In the genomic region with DNA sequence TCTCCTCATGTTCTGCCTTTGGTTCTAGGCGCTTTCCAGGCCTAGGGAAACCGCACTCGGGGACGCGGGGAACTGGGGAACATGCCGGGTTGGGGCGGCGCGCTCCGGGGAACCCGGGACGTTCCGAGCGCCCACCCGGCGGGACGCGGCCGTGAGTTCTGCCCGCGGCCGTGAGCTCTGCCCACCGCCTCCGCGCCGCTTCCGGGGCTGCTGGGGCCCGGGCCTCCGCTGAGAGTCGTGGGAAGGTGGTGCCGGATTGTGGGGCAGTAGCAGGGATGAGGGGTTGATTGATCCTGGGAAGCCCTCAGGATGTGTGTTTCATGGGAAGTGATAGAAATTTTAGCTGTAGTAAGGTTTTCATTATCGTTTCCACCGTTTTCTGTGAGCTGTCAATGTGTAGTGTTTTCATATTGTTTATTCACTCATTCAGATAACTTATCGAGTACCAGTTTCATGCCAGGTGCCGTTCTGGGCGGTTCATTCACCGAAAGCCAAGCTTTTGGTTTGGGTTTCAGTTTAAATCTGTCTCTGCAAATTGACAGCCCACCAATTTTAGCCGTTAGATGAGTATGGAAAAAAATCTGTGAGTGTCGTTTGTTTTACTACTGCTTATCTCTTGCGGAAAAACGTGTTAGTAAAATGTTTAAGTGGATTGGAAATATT, we compare ENCODE assay signal across 7 cellular contexts. TPM values are rescaled to one million over a fixed set of nuclear protein-coding genes. Genes with fewer than 3 reads are reported as not detected.
A peak's percentile ranks its signal among the peaks of the same experiment; 100 is the strongest.
DNase-seq lines count a peak whose midpoint lies in the region; ATAC-seq and TF ChIP-seq lines count a peak whose summit lies in the region.

No MANE protein-coding gene starts in this region.

- peaks cover 40% of the 10 kb centered on the region for H3K36me3 Mint-ChIP-seq in activated naive CD4-positive, alpha-beta T cell treated with anti-CD3 and anti-CD28 coated beads, Interleukin-2, amount 10 ng/mL, durations not matched to agents 7 days and 5 days

- no peak for TF ChIP-seq CTCF in GM12865 (IDR thresholded peaks at IDR 0.05; ENCODE audit: insufficient read depth, low read depth, low read length, missing control alignments)

- CTCF ChIA-PET in activated naive CD4-positive, alpha-beta T cell treated with anti-CD3 and anti-CD28 coated beads, Interleukin-2, amount 10 ng/mL, durations not matched to agents 7 days and 5 days (lab: Charles Lee) = interaction anchor here (1.7 to 3.6 kb wide), 2 partner anchors 12 to 18 kb away, joined by 6 to 28 read pairs; no protein-coding TSS in a partner anchor

- H3K9ac ChIP-seq in Karpas-422 (ENCODE audit: low read length) = peak overlapping the region; percentile 96

- H3K4me3 ChIP-seq in GM12865 (ENCODE audit: low read depth, low read length) = peak overlapping the region; percentile 87
- H3K4me3 ChIP-seq in Karpas-422 (ENCODE audit: low read length) = peak overlapping the region; percentile 68
- H3K4me3 ChIP-seq in right cardiac atrium (ENCODE audit: low read length) = peak overlapping the region; percentile 70
- peak overlapping the region; percentile 96 to 100 (median 99) for H3K4me3 ChIP-seq in skin epidermis

- no peaks in the 10 kb centered on the region for H3K9me3 ChIP-seq in Karpas-422 (ENCODE audit: low read length)
- H3K9me3 ChIP-seq in right cardiac atrium (ENCODE audit: control insufficient read depth, low read length) = peaks cover 2% of the 10 kb centered on the region

- H3K36me3 ChIP-seq in Karpas-422 (ENCODE audit: insufficient read depth, low read length) = peaks cover 35% of the 10 kb centered on the region; the same call in 1 of the 2 replicates

- intact Hi-C loops in right cardiac atrium (cut with DNase I) = no loop called here

- H2AFZ ChIP-seq in Karpas-422 (ENCODE audit: low read length) = peak overlapping the region; percentile 62; the same call in 1 of the 2 replicates

- H3K27me3 ChIP-seq in Karpas-422 (ENCODE audit: low read length) (no peaks in the 10 kb centered on the region), right cardiac atrium (ENCODE audit: control insufficient read depth, insufficient read depth) (no peaks in the 10 kb centered on the region)

- no peaks in the 10 kb centered on the region for H3K27me3 Mint-ChIP-seq in activated naive CD4-positive, alpha-beta T cell treated with anti-CD3 and anti-CD28 coated beads, Interleukin-2, amount 10 ng/mL, durations not matched to agents 7 days and 5 days

- ATAC-seq in GM21717 (IDR thresholded peaks at IDR 0.05; ENCODE audit: unreplicated experiment) = peak; percentile 44
- ATAC-seq in right cardiac atrium = peak; percentile 60 to 67

- no peaks in the 10 kb centered on the region for H3K9me3 Mint-ChIP-seq in activated naive CD4-positive, alpha-beta T cell treated with anti-CD3 and anti-CD28 coated beads, Interleukin-2, amount 10 ng/mL, durations not matched to agents 7 days and 5 days

- DNase-seq in GM12865 (ENCODE audit: low read depth) = peak; percentile 46
- peak; percentile 63 for DNase-seq in Karpas-422
- DNase-seq in activated naive CD4-positive, alpha-beta T cell treated with anti-CD3 and anti-CD28 coated beads, Interleukin-2, amount 10 ng/mL, durations not matched to agents 7 days and 5 days = peak; percentile 51
- no peak for DNase-seq in right cardiac atrium
- no peak for DNase-seq in kidney glomerular epithelial cell (lab: John Stamatoyannopoulos, UW)

- H3K4me2 ChIP-seq in Karpas-422 (ENCODE audit: low read depth, low read length, poor library complexity, severe bottlenecking) = peak overlapping the region; percentile 67

- peaks cover 72% of the 10 kb centered on the region for H3K4me1 Mint-ChIP-seq in activated naive CD4-positive, alpha-beta T cell treated with anti-CD3 and anti-CD28 coated beads, Interleukin-2, amount 10 ng/mL, durations not matched to agents 7 days and 5 days

- WGBS in right cardiac atrium = under 1% methylated on average over 41 of the region's 41 CpGs

- peak overlapping the region; percentile 86 for H3K4me3 Mint-ChIP-seq in activated naive CD4-positive, alpha-beta T cell treated with anti-CD3 and anti-CD28 coated beads, Interleukin-2, amount 10 ng/mL, durations not matched to agents 7 days and 5 days

- H4K20me1 ChIP-seq in Karpas-422 (ENCODE audit: insufficient read depth, low read depth, low read length) = peaks cover 20% of the 10 kb centered on the region

- no peaks in the 10 kb centered on the region for H3K9me2 ChIP-seq in Karpas-422 (replicated peaks; ENCODE audit: insufficient read depth, low read length)

- peak overlapping the region; percentile 18; the same call in 1 of the 2 replicates for H3K27ac ChIP-seq in Karpas-422 (ENCODE audit: low read length)
- H3K27ac ChIP-seq in right cardiac atrium (ENCODE audit: low read length) = no peak overlapping the region
- peak overlapping the region; percentile 55 to 97 (median 91) for H3K27ac ChIP-seq in skin epidermis

- peaks cover 98% of the 10 kb centered on the region for H3K79me2 ChIP-seq in Karpas-422 (ENCODE audit: low read length)

- H3K27ac Mint-ChIP-seq in activated naive CD4-positive, alpha-beta T cell treated with anti-CD3 and anti-CD28 coated beads, Interleukin-2, amount 10 ng/mL, durations not matched to agents 7 days and 5 days = peak overlapping the region; percentile 92

- peaks cover 55% of the 10 kb centered on the region for H3K4me1 ChIP-seq in Karpas-422 (ENCODE audit: low read length)
- no peaks in the 10 kb centered on the region for H3K4me1 ChIP-seq in right cardiac atrium (ENCODE audit: control insufficient read depth, insufficient read depth, low read length)

RNA-seq across cellular contexts. Expression of gene MTRR, which starts 0.7 kb away (rescaled TPM):
- total RNA-seq in Karpas-422 (2014; rRNA removed; shearing (Covaris generic); ENCODE audit: low replicate concordance) = 41.4 and 44.2 TPM in 2 replicates
- total RNA-seq in right cardiac atrium = 10 to 100 TPM; 25.0 to 41.1 (median 34.1) TPM
- 15.0 TPM for polyA plus RNA-seq in right cardiac atrium

RNA-seq across cellular contexts. Expression of gene FASTKD3, which starts 0.8 kb away (rescaled TPM):
- 11.8 and 25.3 TPM in 2 replicates for total RNA-seq in Karpas-422 (2014; rRNA removed; shearing (Covaris generic); ENCODE audit: low replicate concordance)
- total RNA-seq in right cardiac atrium = 1 to 10 TPM; 3.5 to 5.8 (median 4.7) TPM
- 6.2 TPM for polyA plus RNA-seq in right cardiac atrium

RNA-seq across cellular contexts. Expression of gene CFAP90, which starts 18.7 kb away (rescaled TPM):
- not detected in 2 replicates for total RNA-seq in Karpas-422 (2014; rRNA removed; shearing (Covaris generic); ENCODE audit: low replicate concordance)
- total RNA-seq in right cardiac atrium = under 1 TPM in 3 of 4 donors, not detected in 1; 0.09 to 0.33 (median 0.24) TPM
- polyA plus RNA-seq in right cardiac atrium = 0.05 TPM

Comparison
In these comparisons a context has a peak if more than half of its experiments do, and no peak if none do; other contexts are left out.
1. DNase-seq: peak in GM12865 (single experiment), Karpas-422 (single experiment) and activated naive CD4-positive, alpha-beta T cell treated with anti-CD3 and anti-CD28 coated beads, Interleukin-2, amount 10 ng/mL, durations not matched to agents 7 days and 5 days (single experiment); none in right cardiac atrium (0 of 3) and kidney glomerular epithelial cell (single experiment).
2. Peak in every context shown above with its lines, with median percentiles within 50 percentile points of each other: H3K4me3 ChIP-seq.